ENCODE assay signal across 22 cellular contexts in the genomic region with DNA sequence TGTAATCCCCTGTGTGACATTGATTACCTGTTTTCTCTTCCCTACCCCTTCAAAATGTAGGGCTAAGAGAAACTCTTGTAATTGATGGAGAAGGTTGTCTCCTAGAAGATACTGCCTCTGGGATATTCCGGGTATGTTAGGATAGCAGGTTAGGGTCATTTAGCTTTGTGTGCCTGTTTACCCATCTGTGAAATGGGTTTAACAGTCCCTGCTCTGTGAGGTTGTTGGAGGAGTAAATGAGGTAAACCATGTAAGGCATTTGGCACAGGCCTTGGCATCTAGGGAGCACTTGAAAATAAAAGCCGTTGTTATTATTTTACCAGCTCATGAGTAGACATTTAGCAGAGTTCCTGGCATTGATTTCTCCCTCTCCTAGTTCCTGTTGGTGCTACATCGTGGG. TPM values are rescaled to one million over a fixed set of nuclear protein-coding genes. Genes with fewer than 3 reads are reported as not detected.
DNase-seq lines count a peak whose midpoint lies in the region; ATAC-seq, FAIRE-seq and TF ChIP-seq lines count a peak whose summit lies in the region.
"Had no signal": no experiment of that assay in that cellular context is flagged by ENCODE, and none has a peak within 500 bp of the region (broad histone marks: within the 10 kb centered on the region; RNA-seq: fewer than 3 reads in every experiment).

No MANE protein-coding gene starts in this region.

- H3K4me1 ChIP-seq in HEK293 (ENCODE audit: control insufficient read depth, insufficient read depth, low read length): no peaks in the 10 kb centered on the region; the same call in 1 of the 2 replicates
- peaks cover 10% of the 10 kb centered on the region for H3K4me1 ChIP-seq in astrocyte (ENCODE audit: insufficient read depth, low read length)
- peaks cover 48% of the 10 kb centered on the region for H3K4me1 ChIP-seq in parathyroid adenoma
- H3K4me1 ChIP-seq: BE2C had no signal

- H3K27ac ChIP-seq in HEK293 (ENCODE audit: extremely low read depth, low read depth, low read length) (no peak overlapping the region), astrocyte (ENCODE audit: low read depth, low read length) (no peak overlapping the region), parathyroid adenoma (peak overlapping the region; percentile 45)
- H3K27ac ChIP-seq: HL-60 had no signal

- H3K9me3 ChIP-seq in HEK293 (ENCODE audit: control insufficient read depth, insufficient read depth, low read depth, low read length): no peaks in the 10 kb centered on the region
- peaks cover 3% of the 10 kb centered on the region for H3K9me3 ChIP-seq in astrocyte (ENCODE audit: insufficient read depth, low read depth, low read length)
- no peaks in the 10 kb centered on the region for H3K9me3 ChIP-seq in parathyroid adenoma (ENCODE audit: control insufficient read depth, low read length)
- H3K9me3 ChIP-seq: BE2C had no signal

- H2AFZ ChIP-seq in astrocyte (ENCODE audit: low read depth, low read length) (no peak overlapping the region), parathyroid adenoma (no peak overlapping the region)

- H3K4me3 Mint-ChIP-seq in astrocyte (ENCODE audit: unreplicated experiment): no peak overlapping the region
- H3K4me3 Mint-ChIP-seq: CD8-positive, alpha-beta memory T cell had no signal

- H3K36me3 Mint-ChIP-seq in astrocyte (ENCODE audit: low read depth, unreplicated experiment): peaks cover 5% of the 10 kb centered on the region
- H3K36me3 Mint-ChIP-seq: CD4-positive, CD25-positive, alpha-beta regulatory T cell; CD8-positive, alpha-beta memory T cell had no signal

- CTCF ChIA-PET in HEK293 (lab: Yijun Ruan, JAX): interaction anchor here (0.6 to 0.7 kb wide), 2 partner anchors 24 to 609 kb away, joined by 3 read pairs; no protein-coding TSS in a partner anchor

- DNase-seq in astrocyte (ENCODE audit: low read depth) (no peak), NCI-H526 treated with DMSO at 0.1 percent for 48 hours (lab: John Stamatoyannopoulos, UW) (no peak), NCI-H2107 treated with DMSO at 0.1 percent for 48 hours (lab: John Stamatoyannopoulos, UW; ENCODE audit: unreplicated experiment) (no peak)
- DNase-seq: ACHN; BE2C; C1 segment of cervical spinal cord; CD4-positive, CD25-positive, alpha-beta regulatory T cell; CD8-positive, alpha-beta memory T cell; COR-L47; DMS 273 treated with DMSO at 0.1 percent for 48 hours; DMS53; DND-41; EL; HCEC 1CT; IMR-90 had no signal

- H3K9ac ChIP-seq in astrocyte (ENCODE audit: low read length) (no peak overlapping the region), parathyroid adenoma (no peak overlapping the region)

- peak; percentile 5 for FAIRE-seq in astrocyte (lab: Jason Lieb, UNC)
- FAIRE-seq: A204.1, GM12878, K562 had no signal

- H3K4me1 Mint-ChIP-seq in astrocyte (ENCODE audit: low read depth, unreplicated experiment): peaks cover 12% of the 10 kb centered on the region
- H3K4me1 Mint-ChIP-seq: CD4-positive, CD25-positive, alpha-beta regulatory T cell; CD8-positive, alpha-beta memory T cell had no signal

- H4K20me1 ChIP-seq in astrocyte (ENCODE audit: insufficient read depth, low read length): peaks cover 18% of the 10 kb centered on the region

- no peak for ATAC-seq in HG02763 (IDR thresholded peaks at IDR 0.05; ENCODE audit: unreplicated experiment)
- ATAC-seq: GM12878, K562 had no signal

- H3K27me3 ChIP-seq in astrocyte (ENCODE audit: insufficient read depth, low read length): no peaks in the 10 kb centered on the region
- no peaks in the 10 kb centered on the region for H3K27me3 ChIP-seq in parathyroid adenoma (ENCODE audit: control insufficient read depth, insufficient read depth, low read length)

- H3K79me2 ChIP-seq in astrocyte (ENCODE audit: insufficient read depth, low read length): peaks cover 72% of the 10 kb centered on the region
- H3K79me2 ChIP-seq in parathyroid adenoma: peaks cover 42% of the 10 kb centered on the region

- H3K4me2 ChIP-seq in astrocyte (ENCODE audit: low read length): no peak overlapping the region
- H3K4me2 ChIP-seq in parathyroid adenoma (ENCODE audit: low read length): no peak overlapping the region

- H3K4me3 ChIP-seq in HEK293 (ENCODE audit: low read depth, low read length) (no peak overlapping the region), astrocyte (ENCODE audit: insufficient read depth, low read depth, low read length) (no peak overlapping the region), parathyroid adenoma (ENCODE audit: low read depth, low read length) (no peak overlapping the region)
- H3K4me3 ChIP-seq: GM12878, K562 had no signal

- H3K9me3 Mint-ChIP-seq in astrocyte (ENCODE audit: unreplicated experiment): peaks cover 3% of the 10 kb centered on the region

- no peaks in the 10 kb centered on the region for H3K27me3 Mint-ChIP-seq in astrocyte (ENCODE audit: low read depth, unreplicated experiment)
- H3K27me3 Mint-ChIP-seq: CD8-positive, alpha-beta memory T cell had no signal

- H3K36me3 ChIP-seq in HEK293 (ENCODE audit: control insufficient read depth in 2 of 2, insufficient read depth in 1 of 2, low read length in 2 of 2): no peaks in the 10 kb centered on the region
- no peaks in the 10 kb centered on the region for H3K36me3 ChIP-seq in astrocyte (ENCODE audit: insufficient read depth, low read length)
- no peaks in the 10 kb centered on the region for H3K36me3 ChIP-seq in parathyroid adenoma (ENCODE audit: control insufficient read depth, insufficient read depth, low read length)
- H3K36me3 ChIP-seq: BE2C had no signal

- no peak overlapping the region for H3K27ac Mint-ChIP-seq in astrocyte (ENCODE audit: unreplicated experiment)
- H3K27ac Mint-ChIP-seq: CD4-positive, CD25-positive, alpha-beta regulatory T cell; CD8-positive, alpha-beta memory T cell had no signal

- POLR2A ChIA-PET in HEK293 (lab: Yijun Ruan, JAX): no interaction called here

- TF ChIP-seq CTCF in HEK293 (tag by site-specific recombination; IDR thresholded peaks at IDR 0.05) (no peak), astrocyte (IDR thresholded peaks at IDR 0.05; ENCODE audit: insufficient read depth, low read depth, low read length) (no peak), parathyroid adenoma (IDR thresholded peaks at IDR 0.05) (no peak)

TF ChIP-seq in HEK293, 187 proteins besides CTCF, POLR2A, EP300 and RAD21:
- TF ChIP-seq, protein P1, sequence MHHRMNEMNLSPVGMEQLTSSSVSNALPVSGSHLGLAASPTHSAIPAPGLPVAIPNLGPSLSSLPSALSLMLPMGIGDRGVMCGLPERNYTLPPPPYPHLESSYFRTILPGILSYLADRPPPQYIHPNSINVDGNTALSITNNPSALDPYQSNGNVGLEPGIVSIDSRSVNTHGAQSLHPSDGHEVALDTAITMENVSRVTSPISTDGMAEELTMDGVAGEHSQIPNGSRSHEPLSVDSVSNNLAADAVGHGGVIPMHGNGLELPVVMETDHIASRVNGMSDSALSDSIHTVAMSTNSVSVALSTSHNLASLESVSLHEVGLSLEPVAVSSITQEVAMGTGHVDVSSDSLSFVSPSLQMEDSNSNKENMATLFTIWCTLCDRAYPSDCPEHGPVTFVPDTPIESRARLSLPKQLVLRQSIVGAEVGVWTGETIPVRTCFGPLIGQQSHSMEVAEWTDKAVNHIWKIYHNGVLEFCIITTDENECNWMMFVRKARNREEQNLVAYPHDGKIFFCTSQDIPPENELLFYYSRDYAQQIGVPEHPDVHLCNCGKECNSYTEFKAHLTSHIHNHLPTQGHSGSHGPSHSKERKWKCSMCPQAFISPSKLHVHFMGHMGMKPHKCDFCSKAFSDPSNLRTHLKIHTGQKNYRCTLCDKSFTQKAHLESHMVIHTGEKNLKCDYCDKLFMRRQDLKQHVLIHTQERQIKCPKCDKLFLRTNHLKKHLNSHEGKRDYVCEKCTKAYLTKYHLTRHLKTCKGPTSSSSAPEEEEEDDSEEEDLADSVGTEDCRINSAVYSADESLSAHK (tag by site-specific recombination; IDR thresholded peaks at IDR 0.05): no peak
- TF ChIP-seq, protein P2, sequence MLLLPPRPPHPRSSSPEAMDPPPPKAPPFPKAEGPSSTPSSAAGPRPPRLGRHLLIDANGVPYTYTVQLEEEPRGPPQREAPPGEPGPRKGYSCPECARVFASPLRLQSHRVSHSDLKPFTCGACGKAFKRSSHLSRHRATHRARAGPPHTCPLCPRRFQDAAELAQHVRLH (tag by site-specific recombination; IDR thresholded peaks at IDR 0.05): 0 out of 2 replicates have a peak, but pooled peaks have one; percentile 44
- TF ChIP-seq, protein P3, sequence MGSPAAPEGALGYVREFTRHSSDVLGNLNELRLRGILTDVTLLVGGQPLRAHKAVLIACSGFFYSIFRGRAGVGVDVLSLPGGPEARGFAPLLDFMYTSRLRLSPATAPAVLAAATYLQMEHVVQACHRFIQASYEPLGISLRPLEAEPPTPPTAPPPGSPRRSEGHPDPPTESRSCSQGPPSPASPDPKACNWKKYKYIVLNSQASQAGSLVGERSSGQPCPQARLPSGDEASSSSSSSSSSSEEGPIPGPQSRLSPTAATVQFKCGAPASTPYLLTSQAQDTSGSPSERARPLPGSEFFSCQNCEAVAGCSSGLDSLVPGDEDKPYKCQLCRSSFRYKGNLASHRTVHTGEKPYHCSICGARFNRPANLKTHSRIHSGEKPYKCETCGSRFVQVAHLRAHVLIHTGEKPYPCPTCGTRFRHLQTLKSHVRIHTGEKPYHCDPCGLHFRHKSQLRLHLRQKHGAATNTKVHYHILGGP (tag by site-specific recombination; IDR thresholded peaks at IDR 0.05): no peak

RNA-seq across cellular contexts. Expression of a gene that starts 16.4 kb away (rescaled TPM):
- 37.8 and 39.6 TPM in 2 replicates for total RNA-seq in astrocyte
- total RNA-seq: CD4-positive, CD25-positive, alpha-beta regulatory T cell; CD8-positive, alpha-beta memory T cell had no signal
